ENCODE assay signal across 8 cellular contexts in genomic region chr12:56129210-56129691, GRCh38. TPM values are rescaled to one million over a fixed set of nuclear protein-coding genes. Genes with fewer than 3 reads are reported as not detected.
DNase-seq lines count a peak whose midpoint lies in the region; ATAC-seq and TF ChIP-seq lines count a peak whose summit lies in the region.

No MANE protein-coding gene starts in this region.

- intact Hi-C loops in heart left ventricle (cut with DNase I): loop anchor here in 6 of 10 donors (2.0 to 10.0 kb wide), 5 partner anchors 24 to 338 kb away; partner anchors contain the start of genes SPRYD4 (in 5 of the 6), MYL6B (in 2 of the 6), CNPY2 (in 1 of the 6) and NABP2 (in 1 of the 6)
- intact Hi-C loops in psoas muscle (cut with DNase I): loop anchor here (5.0 to 10.0 kb wide), 3 partner anchors 128 to 338 kb away; partner anchors contain the start of genes SPRYD4 (in 2 of the 2) and ANKRD52 (in 1 of the 2)

- H3K4me3 ChIP-seq in heart left ventricle (peak overlapping the region; percentile 75 to 97 (median 84)), psoas muscle (peak overlapping the region; percentile 86)

- DNase-seq in GM13976 (ENCODE audit: low spot score): peak; percentile 76
- peak; percentile 69 for DNase-seq in SK-N-DZ (ENCODE audit: low spot score)
- peak; percentile 69 to 86 (median 72) for DNase-seq in heart left ventricle
- DNase-seq in psoas muscle: peak; percentile 69 to 80
- DNase-seq in foreskin melanocyte: no peak

- H3K4me3 Mint-ChIP-seq in activated naive CD4-positive, alpha-beta T cell treated with anti-CD3 and anti-CD28 coated beads, Interleukin-2, amount 50 U/mL, for 24 hours: peak overlapping the region; percentile 92

- peak in 1 of 2 donors; percentile 25 for TF ChIP-seq POLR2A in heart left ventricle (IDR thresholded peaks at IDR 0.05)

- H3K27me3 Mint-ChIP-seq in activated naive CD4-positive, alpha-beta T cell treated with anti-CD3 and anti-CD28 coated beads, Interleukin-2, amount 50 U/mL, for 24 hours: no peaks in the 10 kb centered on the region

- H3K27ac Mint-ChIP-seq in activated naive CD4-positive, alpha-beta T cell treated with anti-CD3 and anti-CD28 coated beads, Interleukin-2, amount 50 U/mL, for 24 hours: peak overlapping the region; percentile 95

- no peaks in the 10 kb centered on the region for H3K9me3 Mint-ChIP-seq in activated naive CD4-positive, alpha-beta T cell treated with anti-CD3 and anti-CD28 coated beads, Interleukin-2, amount 50 U/mL, for 24 hours

- peaks cover 68% of the 10 kb centered on the region for H3K4me1 Mint-ChIP-seq in activated naive CD4-positive, alpha-beta T cell treated with anti-CD3 and anti-CD28 coated beads, Interleukin-2, amount 50 U/mL, for 24 hours

- H3K4me1 ChIP-seq in heart left ventricle (peaks cover 8 to 55% (median 31%) of the 10 kb centered on the region in 12 donors), psoas muscle (peaks cover 23% of the 10 kb centered on the region)

- 0 to 1% (median 1%) methylated on average over 21 to 27 of the region's 27 CpGs for WGBS in heart left ventricle, 4 donors
- WGBS in psoas muscle, 3 donors: 1 to 2% (median 2%) methylated on average over 27 of the region's 27 CpGs

- no peak for TF ChIP-seq CTCF in GM13976 (IDR thresholded peaks at IDR 0.05; ENCODE audit: borderline replicate concordance, control extremely low read depth, extremely low read depth, insufficient read depth, missing control alignments)
- no peak for TF ChIP-seq CTCF in heart left ventricle (IDR thresholded peaks at IDR 0.05)
- TF ChIP-seq CTCF in psoas muscle (IDR thresholded peaks at IDR 0.05): no peak

- peaks cover 11% of the 10 kb centered on the region for H3K36me3 Mint-ChIP-seq in activated naive CD4-positive, alpha-beta T cell treated with anti-CD3 and anti-CD28 coated beads, Interleukin-2, amount 50 U/mL, for 24 hours

- peaks cover 0 to 41% (median 39%) of the 10 kb centered on the region in 9 donors for H3K36me3 ChIP-seq in heart left ventricle
- H3K36me3 ChIP-seq in psoas muscle (ENCODE audit: insufficient read depth in 1 of 2, low read depth in 1 of 2): peaks cover 0 to 40% of the 10 kb centered on the region in 2 donors

- in situ Hi-C loops in GM13976 (cut with MboI; ENCODE audit: low sequenced_read_pairs, unreplicated experiment): no loop called here

- H3K27ac ChIP-seq in heart left ventricle (peak overlapping the region; percentile 23 to 94 (median 90)), psoas muscle (peak overlapping the region; percentile 95)

- H3K9me3 ChIP-seq in heart left ventricle: no peaks in the 10 kb centered on the region
- no peaks in the 10 kb centered on the region for H3K9me3 ChIP-seq in psoas muscle

- H3K27me3 ChIP-seq in heart left ventricle (no peaks in the 10 kb centered on the region), psoas muscle (ENCODE audit: insufficient read depth in 3 of 3, low read length in 2 of 3) (no peaks in the 10 kb centered on the region)

- ATAC-seq in HG03045 (IDR thresholded peaks at IDR 0.05; ENCODE audit: unreplicated experiment) (peak; percentile 35), heart left ventricle (peak in 3 of 4 donors; percentile 45 to 54 (median 47)), psoas muscle (peak; percentile 37 to 59 (median 46)), GM18858 (IDR thresholded peaks at IDR 0.05; ENCODE audit: unreplicated experiment) (no peak)

RNA-seq across cellular contexts. Expression of gene ESYT1, which starts 1.2 kb away (rescaled TPM):
- polyA plus RNA-seq in SK-N-DZ (2014; cell fraction: cytosol; rRNA removed): 52.5 and 91.4 TPM in 2 replicates
- polyA plus RNA-seq in SK-N-DZ (2014; cell fraction: nucleus; rRNA removed): 56.6 and 68.2 TPM in 2 replicates
- total RNA-seq in heart left ventricle (10 to 100 TPM; 26.8 to 81.1 (median 43.4) TPM), psoas muscle (10 to 100 TPM; 36.7 to 57.4 (median 44.4) TPM)
- polyA plus RNA-seq in heart left ventricle (10 to 100 TPM; 17.0 to 67.3 TPM), psoas muscle (10 to 100 TPM; 20.2 to 40.6 (median 21.0) TPM)

RNA-seq across cellular contexts. Expression of gene ZC3H10, which starts 11.2 kb away (rescaled TPM):
- 4.9 and 5.9 TPM in 2 replicates for polyA plus RNA-seq in SK-N-DZ (2014; cell fraction: cytosol; rRNA removed)
- polyA plus RNA-seq in SK-N-DZ (2014; cell fraction: nucleus; rRNA removed): 5.0 and 5.6 TPM in 2 replicates
- total RNA-seq in heart left ventricle (1 to 10 TPM; 2.7 to 6.4 (median 4.9) TPM), psoas muscle (10 to 100 TPM in 1 of 4 donors, 1 to 10 TPM in 3; 5.0 to 10.3 (median 6.6) TPM)
- polyA plus RNA-seq in heart left ventricle (1 to 10 TPM; 3.5 to 3.9 TPM), psoas muscle (1 to 10 TPM; 3.5 to 7.8 (median 4.5) TPM)

RNA-seq across cellular contexts. Expression of gene RPL41, which starts 12.8 kb away (rescaled TPM):
- polyA plus RNA-seq in SK-N-DZ (2014; cell fraction: cytosol; rRNA removed): 3,750 and 3,796 TPM in 2 replicates
- polyA plus RNA-seq in SK-N-DZ (2014; cell fraction: nucleus; rRNA removed): 2,247 and 3,087 TPM in 2 replicates
- total RNA-seq in heart left ventricle: 1,000 to 10,000 TPM in 8 of 9 donors, 100 to 1,000 TPM in 1; 533 to 2,381 (median 1,999) TPM
- 1,000 to 10,000 TPM in 1 of 2 donors, 100 to 1,000 TPM in 1; 752 to 4,466 TPM for polyA plus RNA-seq in heart left ventricle
- 1,000 to 10,000 TPM; 2,052 to 2,475 (median 2,223) TPM for total RNA-seq in psoas muscle
- 1,000 to 10,000 TPM; 3,632 to 4,096 (median 3,726) TPM for polyA plus RNA-seq in psoas muscle

RNA-seq across cellular contexts. Expression of gene MYL6B, which starts 23.1 kb away (rescaled TPM):
- 234 and 235 TPM in 2 replicates for polyA plus RNA-seq in SK-N-DZ (2014; cell fraction: cytosol; rRNA removed)
- 153 and 192 TPM in 2 replicates for polyA plus RNA-seq in SK-N-DZ (2014; cell fraction: nucleus; rRNA removed)
- total RNA-seq in heart left ventricle (10 to 100 TPM; 30.1 to 55.2 (median 41.1) TPM), psoas muscle (1,000 to 10,000 TPM in 1 of 4 donors, 100 to 1,000 TPM in 3; 113 to 2,222 (median 606) TPM)
- polyA plus RNA-seq in heart left ventricle (10 to 100 TPM; 27.5 to 65.9 TPM), psoas muscle (100 to 1,000 TPM; 151 to 786 (median 413) TPM)

RNA-seq across cellular contexts. Expression of gene PA2G4, which starts 24.9 kb away (rescaled TPM):
- polyA plus RNA-seq in SK-N-DZ (2014; cell fraction: cytosol; rRNA removed): 542 and 642 TPM in 2 replicates
- 265 and 280 TPM in 2 replicates for polyA plus RNA-seq in SK-N-DZ (2014; cell fraction: nucleus; rRNA removed)
- total RNA-seq in heart left ventricle: 100 to 1,000 TPM in 1 of 9 donors, 10 to 100 TPM in 8; 66.0 to 105 (median 72.4) TPM
- 100 to 1,000 TPM in 1 of 2 donors, 10 to 100 TPM in 1; 62.4 to 187 TPM for polyA plus RNA-seq in heart left ventricle
- 100 to 1,000 TPM in 3 of 4 donors, 10 to 100 TPM in 1; 75.3 to 138 (median 112) TPM for total RNA-seq in psoas muscle
- polyA plus RNA-seq in psoas muscle: 100 to 1,000 TPM; 115 to 258 (median 157) TPM
